Comparison of ENCODE assay signal across 1 cellular context in the genomic region with DNA sequence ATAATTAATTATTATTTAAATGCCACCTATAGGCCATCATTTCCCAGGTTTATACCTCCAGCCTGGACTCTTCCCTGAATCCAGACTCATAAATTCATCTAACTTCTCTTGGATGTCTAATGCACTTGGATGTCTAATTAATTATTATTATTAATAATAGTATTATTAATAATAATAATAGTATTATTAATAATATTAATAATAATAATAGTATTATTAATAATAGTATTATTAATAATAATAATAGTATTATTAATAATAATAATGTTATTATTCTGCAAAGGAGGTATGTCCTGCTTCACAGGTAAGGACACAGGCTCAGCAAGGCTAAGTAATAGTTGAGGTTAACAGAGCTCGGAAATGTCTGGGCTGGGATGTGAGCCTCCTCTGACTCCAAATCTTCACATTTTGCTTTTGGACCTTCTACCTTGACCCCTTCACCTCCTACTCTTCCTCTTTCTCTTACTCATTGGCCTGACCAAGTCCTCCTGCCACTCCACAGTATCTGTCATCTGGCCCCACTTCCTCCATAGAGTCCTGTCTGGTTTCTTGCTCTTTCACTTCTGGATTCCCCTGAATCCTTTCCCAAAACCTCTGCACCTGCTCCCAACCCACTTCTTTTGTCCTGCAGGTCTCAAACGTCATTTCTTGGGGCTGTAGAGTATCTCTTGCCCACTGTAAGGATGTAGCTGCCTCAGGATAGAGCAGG.
TF ChIP-seq lines count a peak whose summit lies in the region.

No MANE protein-coding gene starts in this region.

TF ChIP-seq in GM12878, 131 proteins besides CTCF, POLR2A, EP300 and RAD21:
- no peak for TF ChIP-seq ZNF622 (IDR thresholded peaks at IDR 0.05)
- 0 out of 2 replicates have a peak, but pooled peaks have one; percentile 3 for TF ChIP-seq SPI1 (IDR thresholded peaks at IDR 0.05; ENCODE audit: borderline replicate concordance, insufficient read depth, low read depth, low read length)
- no peak for TF ChIP-seq CEBPZ (IDR thresholded peaks at IDR 0.05; ENCODE audit: low read depth, low read length)
